ENCODE assay signal across 8 cellular contexts in the genomic region with DNA sequence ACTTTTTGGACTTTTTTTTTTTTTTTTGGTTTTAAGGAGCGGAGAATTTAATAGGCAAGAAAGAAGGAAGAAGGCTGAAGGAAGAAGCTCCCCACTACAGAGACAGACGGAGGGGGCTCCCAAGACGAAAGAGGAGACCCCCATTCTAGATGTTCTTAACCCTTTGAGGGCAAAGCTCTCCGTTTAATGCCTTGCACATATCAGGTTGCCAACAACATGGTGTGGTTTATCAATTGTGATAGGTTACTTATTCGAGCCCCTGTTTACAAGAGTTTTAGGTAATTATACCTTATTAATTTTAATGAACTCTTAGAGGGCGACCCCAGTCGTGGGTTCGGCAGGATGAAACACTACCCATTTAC. TPM values are rescaled to one million over a fixed set of nuclear protein-coding genes. Genes with fewer than 3 reads are reported as not detected.
A peak's percentile ranks its signal among the peaks of the same experiment; 100 is the strongest.
DNase-seq lines count a peak whose midpoint lies in the region; ATAC-seq, FAIRE-seq and TF ChIP-seq lines count a peak whose summit lies in the region.

No MANE protein-coding gene starts in this region.

- in situ Hi-C loops in mammary epithelial cell (cut with MboI; ENCODE audit: low sequenced_read_pairs in 2 of 2): no loop called here

- H3K27me3 ChIP-seq in HUES48 (ENCODE audit: control insufficient read depth, insufficient read depth, low read length) (no peaks in the 10 kb centered on the region), mammary epithelial cell (ENCODE audit: insufficient read depth, low read length) (no peaks in the 10 kb centered on the region), mononuclear cell (ENCODE audit: insufficient read depth, low read length) (no peaks in the 10 kb centered on the region)

- TF ChIP-seq POLR2A in A549 (IDR thresholded peaks at IDR 0.05; ENCODE audit: low read length) (no peak), H54 (IDR thresholded peaks at IDR 0.05; ENCODE audit: low read depth, low read length) (no peak)

- H3K36me3 ChIP-seq in HUES48 (ENCODE audit: control insufficient read depth, insufficient read depth, low read length) (no peaks in the 10 kb centered on the region), mammary epithelial cell (ENCODE audit: insufficient read depth, low read length) (no peaks in the 10 kb centered on the region)

- BruUV-seq in mammary epithelial cell (replicated peaks; lab: Mats Ljungman, UMichigan): no TSS peak

- CTCF ChIA-PET in A549 (lab: Yijun Ruan, JAX): interaction anchor here (1.5 kb wide), 2 partner anchors 12 to 30 kb away, joined by 3 read pairs; no protein-coding TSS in a partner anchor
- CTCF ChIA-PET in mammary epithelial cell (lab: Charles Lee; ENCODE audit: low non-redundant PET): no interaction called here

- no peak for TF ChIP-seq CTCF in A549 (IDR thresholded peaks at IDR 0.05)
- TF ChIP-seq CTCF in mammary epithelial cell (conservative IDR thresholded peaks at IDR 0.05 in 1 of 2, IDR thresholded peaks at IDR 0.05 in 1 of 2; ENCODE audit: extremely low read depth in 1 of 2, insufficient read depth in 1 of 2, low read depth in 1 of 2, low read length in 2 of 2): no peak

- dilution Hi-C loops in mammary epithelial cell (cut with HindIII; ENCODE audit: low sequenced_read_pairs): no loop called here

- H4K20me1 ChIP-seq in mammary epithelial cell (ENCODE audit: insufficient read depth, low read length): no peaks in the 10 kb centered on the region

- H3K4me3 ChIP-seq in A549 (peak overlapping the region; percentile 96), HUES48 (ENCODE audit: low read depth, low read length) (peak overlapping the region; percentile 87), mammary epithelial cell (replicated peaks in 1 of 3; ENCODE audit: insufficient read depth in 1 of 3, low read depth in 2 of 3, low read length in 3 of 3) (peak overlapping the region; percentile 73 to 98 (median 79)), mononuclear cell (ENCODE audit: low read length) (peak overlapping the region; percentile 73)

- intact Hi-C loops in mammary epithelial cell (cut with micrococcal nuclease): loop anchor here (2.0 kb wide), 2 partner anchors 259 to 331 kb away; a partner anchor contains a TSS

- 0 out of 2 replicates have a peak overlapping the region, but pooled peaks have one; percentile 85 for H3K9ac ChIP-seq in HUES48 (ENCODE audit: low read depth, low read length)
- peak overlapping the region; percentile 91 for H3K9ac ChIP-seq in mammary epithelial cell (ENCODE audit: insufficient read depth, low read length)

- no peak for TF ChIP-seq RAD21 in A549 (conservative IDR thresholded peaks at IDR 0.05 in 1 of 2, IDR thresholded peaks at IDR 0.05 in 1 of 2)

- FAIRE-seq in A549 (lab: Jason Lieb, UNC) (no peak), H54 (lab: Jason Lieb, UNC) (no peak)

- peak overlapping the region; percentile 99 for H2AFZ ChIP-seq in mammary epithelial cell (ENCODE audit: low read depth, low read length)

- ATAC-seq in A549 (no peak), HG03520 (IDR thresholded peaks at IDR 0.05; ENCODE audit: unreplicated experiment) (no peak), HG03159 (IDR thresholded peaks at IDR 0.05; ENCODE audit: unreplicated experiment) (no peak)

- DNase-seq in A549 (ENCODE audit: low read depth in 1 of 2, low spot score in 1 of 2) (no peak), mammary epithelial cell (no peak), H54 (ENCODE audit: insufficient read length, low spot score) (no peak), 8988T (no peak)

- H3K79me2 ChIP-seq in mammary epithelial cell (ENCODE audit: insufficient read depth, low read length): peaks cover 32% of the 10 kb centered on the region

- no peaks in the 10 kb centered on the region for H3K9me3 ChIP-seq in A549
- H3K9me3 ChIP-seq in HUES48 (ENCODE audit: control insufficient read depth, insufficient read depth, low read length): no peaks in the 10 kb centered on the region
- no peaks in the 10 kb centered on the region for H3K9me3 ChIP-seq in mammary epithelial cell (replicated peaks; ENCODE audit: insufficient read depth, low read length)
- no peaks in the 10 kb centered on the region for H3K9me3 ChIP-seq in mononuclear cell (ENCODE audit: low read depth, low read length)

- 28% methylated on average over 8 of the region's 8 CpGs for WGBS in A549 (ENCODE audit: missing lambda C conversion rate)
- WGBS in mammary epithelial cell (ENCODE audit: low coverage, missing lambda C conversion rate): 1% methylated on average over 8 of the region's 8 CpGs

- POLR2A ChIA-PET in A549 (lab: Yijun Ruan, JAX): interaction anchor here (2.9 kb wide), 1 partner anchor 263 kb away, joined by 26 read pairs; a partner anchor contains a TSS

- H3K27ac ChIP-seq in A549 (peak overlapping the region; percentile 92 to 93), HUES48 (ENCODE audit: low read depth, low read length) (peak overlapping the region; percentile 100), mammary epithelial cell (ENCODE audit: insufficient read depth, low read depth, low read length) (peak overlapping the region; percentile 91)

- no peak for TF ChIP-seq EP300 in A549 (IDR thresholded peaks at IDR 0.05)

- H3K4me1 ChIP-seq in A549 (peaks cover 17% of the 10 kb centered on the region; the same call in 2 of the 3 replicates), HUES48 (ENCODE audit: control insufficient read depth, insufficient read depth, low read length) (peaks cover 8% of the 10 kb centered on the region), mammary epithelial cell (ENCODE audit: insufficient read depth, low read length) (peaks cover 17% of the 10 kb centered on the region), mononuclear cell (ENCODE audit: insufficient read depth, low read length) (peaks cover 30% of the 10 kb centered on the region)

- peak overlapping the region; percentile 73 for H3K4me2 ChIP-seq in A549
- peak overlapping the region; percentile 97 for H3K4me2 ChIP-seq in mammary epithelial cell (ENCODE audit: insufficient read depth, low read depth, low read length)

TF ChIP-seq in A549, 52 proteins besides CTCF, POLR2A, EP300 and RAD21:
- TF ChIP-seq, protein P1, sequence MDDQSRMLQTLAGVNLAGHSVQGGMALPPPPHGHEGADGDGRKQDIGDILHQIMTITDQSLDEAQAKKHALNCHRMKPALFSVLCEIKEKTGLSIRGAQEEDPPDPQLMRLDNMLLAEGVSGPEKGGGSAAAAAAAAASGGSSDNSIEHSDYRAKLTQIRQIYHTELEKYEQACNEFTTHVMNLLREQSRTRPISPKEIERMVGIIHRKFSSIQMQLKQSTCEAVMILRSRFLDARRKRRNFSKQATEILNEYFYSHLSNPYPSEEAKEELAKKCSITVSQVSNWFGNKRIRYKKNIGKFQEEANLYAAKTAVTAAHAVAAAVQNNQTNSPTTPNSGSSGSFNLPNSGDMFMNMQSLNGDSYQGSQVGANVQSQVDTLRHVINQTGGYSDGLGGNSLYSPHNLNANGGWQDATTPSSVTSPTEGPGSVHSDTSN (IDR thresholded peaks at IDR 0.05): no peak
- no peak for TF ChIP-seq NR3C1 (IDR thresholded peaks at IDR 0.05)
- TF ChIP-seq POLR2AphosphoS2 (conservative IDR thresholded peaks at IDR 0.05; ENCODE audit: low read length): no peak
- TF ChIP-seq, protein P2, sequence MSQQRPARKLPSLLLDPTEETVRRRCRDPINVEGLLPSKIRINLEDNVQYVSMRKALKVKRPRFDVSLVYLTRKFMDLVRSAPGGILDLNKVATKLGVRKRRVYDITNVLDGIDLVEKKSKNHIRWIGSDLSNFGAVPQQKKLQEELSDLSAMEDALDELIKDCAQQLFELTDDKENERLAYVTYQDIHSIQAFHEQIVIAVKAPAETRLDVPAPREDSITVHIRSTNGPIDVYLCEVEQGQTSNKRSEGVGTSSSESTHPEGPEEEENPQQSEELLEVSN (IDR thresholded peaks at IDR 0.05; ENCODE audit: borderline replicate concordance, low read depth): no peak
- TF ChIP-seq BHLHE40 (IDR thresholded peaks at IDR 0.05; ENCODE audit: low read depth, low read length): no peak
- no peak for TF ChIP-seq NFE2L2 (conservative IDR thresholded peaks at IDR 0.05; ENCODE audit: low read length)
- no peak for TF ChIP-seq ZC3H11A (IDR thresholded peaks at IDR 0.05)
- no peak for TF ChIP-seq EHF (CRISPR knock-in tag; IDR thresholded peaks at IDR 0.05)
- TF ChIP-seq, protein P3, sequence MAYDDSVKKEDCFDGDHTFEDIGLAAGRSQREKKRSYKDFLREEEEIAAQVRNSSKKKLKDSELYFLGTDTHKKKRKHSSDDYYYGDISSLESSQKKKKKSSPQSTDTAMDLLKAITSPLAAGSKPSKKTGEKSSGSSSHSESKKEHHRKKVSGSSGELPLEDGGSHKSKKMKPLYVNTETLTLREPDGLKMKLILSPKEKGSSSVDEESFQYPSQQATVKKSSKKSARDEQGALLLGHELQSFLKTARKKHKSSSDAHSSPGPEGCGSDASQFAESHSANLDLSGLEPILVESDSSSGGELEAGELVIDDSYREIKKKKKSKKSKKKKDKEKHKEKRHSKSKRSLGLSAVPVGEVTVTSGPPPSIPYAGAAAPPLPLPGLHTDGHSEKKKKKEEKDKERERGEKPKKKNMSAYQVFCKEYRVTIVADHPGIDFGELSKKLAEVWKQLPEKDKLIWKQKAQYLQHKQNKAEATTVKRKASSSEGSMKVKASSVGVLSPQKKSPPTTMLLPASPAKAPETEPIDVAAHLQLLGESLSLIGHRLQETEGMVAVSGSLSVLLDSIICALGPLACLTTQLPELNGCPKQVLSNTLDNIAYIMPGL (CRISPR knock-in tag; IDR thresholded peaks at IDR 0.05; ENCODE audit: borderline replicate concordance): no peak

RNA-seq across cellular contexts. Expression of a gene that starts 1.2 kb away (rescaled TPM):
- 10.6 and 10.8 TPM in 2 replicates for polyA plus RNA-seq in A549 (2011; rRNA removed)
- polyA plus RNA-seq in A549 (2012; cell fraction: cytosol; rRNA removed): 5.8 and 7.3 TPM in 2 replicates
- 5.4 and 5.7 TPM in 2 replicates for polyA plus RNA-seq in A549 (2012; cell fraction: nucleus; rRNA removed)
- 6.6 to 8.2 TPM (median 7.3 TPM) in 3 replicates for polyA plus RNA-seq in A549 (2017; fragmentation: RNase III; extraction: RNeasy Plus Mini Kit Qiagen cat#74134 plus additional on column Dnase treatment)
- 6.1 and 14.1 TPM in 2 replicates for polyA minus RNA-seq in A549 (2011; rRNA and poly(A)+ RNA removed)
- 10 to 100 TPM in 1 of 2 donors, 1 to 10 TPM in 1; 6.0 to 13.2 TPM for total RNA-seq in mammary epithelial cell
- polyA plus RNA-seq in mammary epithelial cell: 6.3 TPM
- polyA minus RNA-seq in mammary epithelial cell: 3.9 TPM
- 114 TPM for total RNA-seq in mononuclear cell
